Comparison of ENCODE assay signal across 15 cellular contexts in the genomic region with DNA sequence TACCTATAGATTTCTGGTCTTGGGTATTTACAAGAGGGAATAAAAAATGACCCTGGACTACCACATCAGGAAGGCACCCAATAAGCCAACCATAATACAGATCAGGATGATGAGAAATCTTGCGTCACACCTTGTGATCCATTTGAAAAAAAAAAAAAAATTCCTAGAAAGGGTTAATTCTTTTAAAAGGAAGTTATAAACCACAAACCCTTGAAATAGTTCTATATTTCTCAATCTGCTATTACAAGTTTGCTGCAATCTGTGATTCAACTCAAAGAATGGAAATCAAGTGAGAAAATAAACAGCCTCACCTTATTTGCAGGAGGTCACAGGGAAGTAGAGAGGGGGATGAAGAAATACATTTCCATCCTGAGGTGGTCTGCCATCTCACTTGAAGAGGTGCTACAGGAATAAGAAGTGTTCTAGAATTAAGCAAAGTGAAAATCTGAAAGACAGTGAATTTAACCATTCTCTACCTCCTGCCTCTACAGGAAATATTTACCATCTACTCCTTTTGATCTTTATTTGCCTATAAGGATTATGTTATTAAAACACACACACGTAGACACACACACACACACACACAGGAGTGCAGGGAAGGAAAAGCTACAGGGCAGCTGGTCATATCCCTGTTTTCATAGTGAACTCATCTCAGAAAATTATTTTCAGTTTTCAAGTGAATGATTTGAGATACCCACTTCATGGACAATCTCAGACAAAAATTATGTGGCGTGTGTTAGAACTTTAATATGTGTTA.
A peak's percentile ranks its signal among the peaks of the same experiment; 100 is the strongest.
DNase-seq lines count a peak whose midpoint lies in the region; ATAC-seq and TF ChIP-seq lines count a peak whose summit lies in the region.
"Had no signal": no experiment of that assay in that cellular context is flagged by ENCODE, and none has a peak within 500 bp of the region (broad histone marks: within the 10 kb centered on the region; RNA-seq: fewer than 3 reads in every experiment).

No MANE protein-coding gene starts in this region.

- ATAC-seq in RWPE2 (ENCODE audit: low read depth) = peak; percentile 64
- ATAC-seq in GM21360 (IDR thresholded peaks at IDR 0.05; ENCODE audit: unreplicated experiment) = no peak
- ATAC-seq: natural killer cell had no signal

- peaks cover 42% of the 10 kb centered on the region for H3K4me1 Mint-ChIP-seq in osteocyte (ENCODE audit: unreplicated experiment)
- H3K4me1 Mint-ChIP-seq: natural killer cell had no signal

- H3K36me3 Mint-ChIP-seq in osteocyte (ENCODE audit: unreplicated experiment) = peaks cover 12% of the 10 kb centered on the region
- H3K36me3 Mint-ChIP-seq: natural killer cell had no signal

- no peaks in the 10 kb centered on the region for H3K27me3 Mint-ChIP-seq in osteocyte (ENCODE audit: unreplicated experiment)

- no peak overlapping the region for H3K4me3 ChIP-seq in RWPE2 (ENCODE audit: severe bottlenecking)
- H3K4me3 ChIP-seq: esophagus squamous epithelium, suprapubic skin had no signal

- H3K27ac Mint-ChIP-seq in osteocyte (ENCODE audit: unreplicated experiment) = peak overlapping the region; percentile 75
- H3K27ac Mint-ChIP-seq: activated T-cell treated with anti-CD3 and anti-CD28 coated beads, Interleukin-2, amount 50 U/mL, for 24 hours; natural killer cell had no signal

- H3K4me3 Mint-ChIP-seq in osteocyte (ENCODE audit: unreplicated experiment) = no peak overlapping the region
- H3K4me3 Mint-ChIP-seq: activated T-cell treated with anti-CD3 and anti-CD28 coated beads, Interleukin-2, amount 50 U/mL, for 24 hours; natural killer cell had no signal

- peaks cover 32% of the 10 kb centered on the region for H3K4me1 ChIP-seq in RWPE2 (ENCODE audit: insufficient read depth, poor library complexity, severe bottlenecking)
- H3K4me1 ChIP-seq: suprapubic skin had no signal

- H3K27ac ChIP-seq in RWPE2 (ENCODE audit: poor library complexity, severe bottlenecking) = peak overlapping the region; percentile 95
- H3K27ac ChIP-seq in epithelial cell of prostate = peak overlapping the region; percentile 85
- H3K27ac ChIP-seq: suprapubic skin had no signal

- H3K27me3 ChIP-seq in RWPE2 (ENCODE audit: insufficient read depth, poor library complexity, severe bottlenecking) = no peaks in the 10 kb centered on the region
- H3K27me3 ChIP-seq: esophagus squamous epithelium, suprapubic skin had no signal

- peak; percentile 89 for DNase-seq in HCEC 1CT
- no peak for DNase-seq in RWPE2 (ENCODE audit: low spot score)
- DNase-seq in epithelial cell of prostate (ENCODE audit: low read depth, low spot score) = peak; percentile 39
- DNase-seq in osteocyte (ENCODE audit: extremely low spot score, unreplicated experiment) = no peak
- DNase-seq in DMS153 (lab: John Stamatoyannopoulos, UW) = no peak
- DNase-seq in activated naive CD4-positive, alpha-beta T cell (lab: John Stamatoyannopoulos, UW) = no peak
- no peak for DNase-seq in COLO668 (lab: John Stamatoyannopoulos, UW; ENCODE audit: unreplicated experiment)
- DNase-seq: activated T-cell treated with anti-CD3 and anti-CD28 coated beads, Interleukin-2, amount 50 U/mL, for 24 hours; aorta; Caco-2; esophagus squamous epithelium; natural killer cell; NCI-H1436 had no signal

- peaks cover 28% of the 10 kb centered on the region for H3K36me3 ChIP-seq in RWPE2 (ENCODE audit: low read depth)
- H3K36me3 ChIP-seq: esophagus squamous epithelium, suprapubic skin had no signal

- TF ChIP-seq CTCF in RWPE2 (IDR thresholded peaks at IDR 0.05; ENCODE audit: poor library complexity, severe bottlenecking) (no peak), osteocyte (IDR thresholded peaks at IDR 0.05) (no peak)

- H3K9me3 ChIP-seq in RWPE2 (ENCODE audit: severe bottlenecking) = no peaks in the 10 kb centered on the region
- H3K9me3 ChIP-seq: esophagus squamous epithelium, suprapubic skin had no signal

- H3K9me3 Mint-ChIP-seq in osteocyte (ENCODE audit: unreplicated experiment) = peaks cover 4% of the 10 kb centered on the region
- H3K9me3 Mint-ChIP-seq: activated T-cell treated with anti-CD3 and anti-CD28 coated beads, Interleukin-2, amount 50 U/mL, for 24 hours; natural killer cell had no signal

Comparison
In these comparisons a context has a peak if more than half of its experiments do, and no peak if none do; other contexts are left out.
1. DNase-seq: peak in HCEC 1CT (single experiment) and epithelial cell of prostate (single experiment); none in RWPE2 (single experiment), osteocyte (single experiment), DMS153 (single experiment), activated naive CD4-positive, alpha-beta T cell (0 of 4) and COLO668 (single experiment).